ENCODE assay signal across 18 cellular contexts in genomic region chr11:78199015-78199652, GRCh38.
"Had no signal": no experiment of that assay in that cellular context is flagged by ENCODE, and none has a peak within 500 bp of the region (broad histone marks: within the 10 kb centered on the region; RNA-seq: fewer than 3 reads in every experiment).

No MANE protein-coding gene starts in this region.

- H3K9me3 ChIP-seq: stomach, testis had no signal

- H3K27me3 ChIP-seq: brain microvascular endothelial cell, stomach, testis had no signal

- H3K27ac ChIP-seq: brain microvascular endothelial cell, coronary artery, stomach, testis had no signal

- H3K9me3 Mint-ChIP-seq: activated T-helper 2 cell treated with anti-CD3 and anti-CD28 coated beads, Interferon-gamma antibody, Interleukin-2, Interleukin-4, amounts not matched to agents 10 μg/mL and 5 μg/mL and 100 μg/mL, durations not matched to agents 14 hours and 24 hours and 36 hours; type B pancreatic cell had no signal

- H3K27ac Mint-ChIP-seq: activated T-helper 2 cell treated with anti-CD3 and anti-CD28 coated beads, Interferon-gamma antibody, Interleukin-2, Interleukin-4, amounts not matched to agents 10 μg/mL and 5 μg/mL and 100 μg/mL, durations not matched to agents 14 hours and 24 hours and 36 hours; progenitor cell of endocrine pancreas; type B pancreatic cell had no signal

- ATAC-seq: activated CD4-positive, CD25-positive, alpha-beta regulatory T cell treated with anti-CD3 and anti-CD28 coated beads, Interleukin-2, amount 50 U/mL, for 24 hours; left lobe of liver had no signal

- H3K27me3 Mint-ChIP-seq: progenitor cell of endocrine pancreas, type B pancreatic cell had no signal

- H3K4me1 ChIP-seq: testis had no signal

- H3K4me3 ChIP-seq: coronary artery, lung, stomach, testis had no signal

- H3K4me3 Mint-ChIP-seq: type B pancreatic cell had no signal

- DNase-seq: activated CD4-positive, alpha-beta T cell treated with anti-CD3 and anti-CD28 coated beads, Interleukin-2, amount 50 U/mL, for 4 hours; activated naive CD4-positive, alpha-beta T cell treated with anti-CD3 and anti-CD28 coated beads, Interleukin-2, amount 50 U/mL, for 16 hours; brain microvascular endothelial cell; central memory CD4-positive, alpha-beta T cell; erythroblast; foreskin melanocyte; kidney; stimulated activated CD4-positive, alpha-beta T cell treated with anti-CD3 and anti-CD28 coated beads, Interleukin-15, amount 100 ng/mL, for 24 hours; stimulated activated CD4-positive, alpha-beta T cell treated with anti-CD3 and anti-CD28 coated beads, Interleukin-2, amount 100 ng/mL, for 48 hours; stomach; testis had no signal
